In genomic region chr5:150585781-150586461, GRCh38 we compare ENCODE assay signal across 21 cellular contexts. TPM values are rescaled to one million over a fixed set of nuclear protein-coding genes. Genes with fewer than 3 reads are reported as not detected.
DNase-seq lines count a peak whose midpoint lies in the region; ATAC-seq and TF ChIP-seq lines count a peak whose summit lies in the region.
"Had no signal": no experiment of that assay in that cellular context is flagged by ENCODE, and none has a peak within 500 bp of the region (broad histone marks: within the 10 kb centered on the region; RNA-seq: fewer than 3 reads in every experiment).

No MANE protein-coding gene starts in this region.

- H3K9me3 ChIP-seq in muscle layer of duodenum (ENCODE audit: control insufficient read depth in 1 of 2, low read length in 2 of 2) (no peaks in the 10 kb centered on the region), upper lobe of right lung (no peaks in the 10 kb centered on the region)
- no peaks in the 10 kb centered on the region for H3K9me3 ChIP-seq in naive thymus-derived CD4-positive, alpha-beta T cell (ENCODE audit: control insufficient read depth in 2 of 3, low read length in 3 of 3)
- H3K9me3 ChIP-seq: esophagus squamous epithelium, left lung had no signal

- no peaks in the 10 kb centered on the region for H3K36me3 ChIP-seq in muscle layer of duodenum (ENCODE audit: control insufficient read depth in 1 of 2, insufficient read depth in 2 of 2, low read length in 2 of 2)
- H3K36me3 ChIP-seq in upper lobe of right lung = no peaks in the 10 kb centered on the region
- no peaks in the 10 kb centered on the region for H3K36me3 ChIP-seq in naive thymus-derived CD4-positive, alpha-beta T cell (ENCODE audit: control insufficient read depth in 2 of 3, insufficient read depth in 3 of 3, low read length in 3 of 3)
- H3K36me3 ChIP-seq: esophagus squamous epithelium, left lung had no signal

- H3K27ac ChIP-seq in muscle layer of duodenum (ENCODE audit: low read length) = peak overlapping the region; percentile 31
- H3K27ac ChIP-seq in upper lobe of right lung = no peak overlapping the region
- H3K27ac ChIP-seq in naive thymus-derived CD4-positive, alpha-beta T cell (ENCODE audit: low read depth, low read length) = no peak overlapping the region
- H3K27ac ChIP-seq: esophagus squamous epithelium, left lung had no signal

- H3K4me3 Mint-ChIP-seq in naive thymus-derived CD4-positive, alpha-beta T cell = no peak overlapping the region
- H3K4me3 Mint-ChIP-seq: activated CD4-positive, alpha-beta T cell treated with anti-CD3 and anti-CD28 coated beads, Interleukin-2, amount 10 ng/mL, durations not matched to agents 7 days and 5 days; CD8-positive, alpha-beta T cell; IgD-negative memory B cell; nephron had no signal

- H3K27me3 ChIP-seq in muscle layer of duodenum (ENCODE audit: low read depth, low read length) (no peaks in the 10 kb centered on the region), upper lobe of right lung (no peaks in the 10 kb centered on the region)
- H3K27me3 ChIP-seq in naive thymus-derived CD4-positive, alpha-beta T cell (ENCODE audit: control insufficient read depth in 2 of 2, insufficient read depth in 2 of 2, low read length in 2 of 2) = peaks cover 0 to 3% of the 10 kb centered on the region in 2 donors
- H3K27me3 ChIP-seq: esophagus squamous epithelium had no signal

- POLR2A ChIA-PET in naive thymus-derived CD4-positive, alpha-beta T cell (lab: Charles Lee) = no interaction called here

- intact Hi-C loops in Right ventricle myocardium inferior (cut with DNase I) = no loop called here
- intact Hi-C loops in cardiac septum (cut with DNase I) = no loop called here
- intact Hi-C loops in left cardiac atrium (cut with DNase I) = no loop called here
- intact Hi-C loops in upper lobe of right lung (cut with DNase I) = no loop called here
- intact Hi-C loops in naive thymus-derived CD4-positive, alpha-beta T cell (cut with micrococcal nuclease) = no loop called here

- peaks cover 0 to 13% (median 4%) of the 10 kb centered on the region in 5 donors for H3K27me3 Mint-ChIP-seq in naive thymus-derived CD4-positive, alpha-beta T cell

- no peaks in the 10 kb centered on the region for H3K36me3 Mint-ChIP-seq in naive thymus-derived CD4-positive, alpha-beta T cell
- H3K36me3 Mint-ChIP-seq: CD8-positive, alpha-beta T cell; IgD-negative memory B cell had no signal

- DNase-seq in Right ventricle myocardium inferior (ENCODE audit: missing footprints) (peak; percentile 22), cardiac septum (ENCODE audit: low spot score) (no peak), left cardiac atrium (no peak), upper lobe of right lung (peak; percentile 48), LoVo (ENCODE audit: low spot score) (no peak), NCI-H774 (lab: John Stamatoyannopoulos, UW) (no peak)
- no peak for DNase-seq in naive thymus-derived CD4-positive, alpha-beta T cell
- DNase-seq: activated CD4-positive, alpha-beta T cell treated with anti-CD3 and anti-CD28 coated beads, Interleukin-2, amount 10 ng/mL, durations not matched to agents 7 days and 5 days; activated gamma-delta T cell; CD8-positive, alpha-beta T cell; DMS53; effector memory CD4-positive, alpha-beta T cell; esophagus squamous epithelium; NCI-H1694; SHP77; substantia nigra had no signal

- H3K27ac Mint-ChIP-seq in naive thymus-derived CD4-positive, alpha-beta T cell = no peak overlapping the region
- H3K27ac Mint-ChIP-seq: activated CD4-positive, alpha-beta T cell treated with anti-CD3 and anti-CD28 coated beads, Interleukin-2, amount 10 ng/mL, durations not matched to agents 7 days and 5 days; CD8-positive, alpha-beta T cell; IgD-negative memory B cell had no signal

- TF ChIP-seq CTCF in upper lobe of right lung (IDR thresholded peaks at IDR 0.05) = no peak

- H3K9me3 Mint-ChIP-seq in naive thymus-derived CD4-positive, alpha-beta T cell = no peaks in the 10 kb centered on the region
- H3K9me3 Mint-ChIP-seq: activated CD4-positive, alpha-beta T cell treated with anti-CD3 and anti-CD28 coated beads, Interleukin-2, amount 10 ng/mL, durations not matched to agents 7 days and 5 days; CD8-positive, alpha-beta T cell; IgD-negative memory B cell; nephron had no signal

- H3K4me3 ChIP-seq in muscle layer of duodenum (ENCODE audit: low read depth in 1 of 2, low read length in 2 of 2) = peak overlapping the region in 1 of 2 donors; percentile 34
- H3K4me3 ChIP-seq in upper lobe of right lung = no peak overlapping the region
- H3K4me3 ChIP-seq in naive thymus-derived CD4-positive, alpha-beta T cell (ENCODE audit: low read length) = no peak overlapping the region
- H3K4me3 ChIP-seq: esophagus squamous epithelium, GM12878, left lung had no signal

- ATAC-seq in Right ventricle myocardium inferior (no peak), left cardiac atrium (peak; percentile 9), upper lobe of right lung (no peak)
- no peak for ATAC-seq in naive thymus-derived CD4-positive, alpha-beta T cell
- ATAC-seq: CD8-positive, alpha-beta T cell; GM12878; left lung had no signal

- H3K4me1 ChIP-seq in muscle layer of duodenum (ENCODE audit: control insufficient read depth in 1 of 2, insufficient read depth in 2 of 2, low read length in 2 of 2) (peaks cover 25 to 32% of the 10 kb centered on the region in 2 donors), upper lobe of right lung (peaks cover 24% of the 10 kb centered on the region)
- H3K4me1 ChIP-seq in naive thymus-derived CD4-positive, alpha-beta T cell (ENCODE audit: control insufficient read depth in 2 of 2, insufficient read depth in 2 of 2, low read length in 2 of 2) = no peaks in the 10 kb centered on the region

- H3K4me1 Mint-ChIP-seq in naive thymus-derived CD4-positive, alpha-beta T cell = no peaks in the 10 kb centered on the region
- H3K4me1 Mint-ChIP-seq: activated CD4-positive, alpha-beta T cell treated with anti-CD3 and anti-CD28 coated beads, Interleukin-2, amount 10 ng/mL, durations not matched to agents 7 days and 5 days; IgD-negative memory B cell had no signal

- CTCF ChIA-PET in naive thymus-derived CD4-positive, alpha-beta T cell (lab: Charles Lee) = no interaction called here

RNA-seq across cellular contexts. Expression of gene SYNPO, which starts 54.5 kb away (rescaled TPM):
- total RNA-seq in Right ventricle myocardium inferior = 587 TPM
- total RNA-seq in cardiac septum = 829 TPM
- total RNA-seq in left cardiac atrium = 100 to 1,000 TPM; 503 to 769 TPM
- total RNA-seq in upper lobe of right lung = 151 TPM
- under 1 TPM in 4 of 5 experiments, not detected in 1; 0.07 to 0.59 (median 0.12) TPM for total RNA-seq in naive thymus-derived CD4-positive, alpha-beta T cell
- not detected for polyA plus RNA-seq in naive thymus-derived CD4-positive, alpha-beta T cell

Comparison
In these comparisons a context has a peak if more than half of its experiments do, and no peak if none do; other contexts are left out.
1. ATAC-seq: peak in left cardiac atrium (2 of 2); none in Right ventricle myocardium inferior (single experiment), upper lobe of right lung (single experiment) and naive thymus-derived CD4-positive, alpha-beta T cell (single experiment).
2. DNase-seq: peak in Right ventricle myocardium inferior (single experiment) and upper lobe of right lung (single experiment); none in cardiac septum (single experiment), left cardiac atrium (single experiment), LoVo (single experiment), naive thymus-derived CD4-positive, alpha-beta T cell (0 of 9) and NCI-H774 (single experiment).
3. RNA of gene SYNPO, which starts 54.5 kb away (total RNA-seq): 829 TPM in cardiac septum (single experiment), 503 to 769 TPM in left cardiac atrium, 587 TPM in Right ventricle myocardium inferior (single experiment) and 151 TPM in upper lobe of right lung (single experiment); 0.07 to 0.59 TPM in naive thymus-derived CD4-positive, alpha-beta T cell; every median in the first group is over 10 times any median in the second.